1 cellular context compared by ENCODE assay signal in genomic region chr17:2655526-2655925, GRCh38.
TF ChIP-seq lines count a peak whose summit lies in the region.

No MANE protein-coding gene starts in this region.

TF ChIP-seq in GM23338, 12 proteins besides CTCF, POLR2A, EP300 and RAD21:
- TF ChIP-seq ZNF462 (CRISPR knock-in tag; IDR thresholded peaks at IDR 0.05) (no peak), EZH2 (IDR thresholded peaks at IDR 0.05; ENCODE audit: low read depth, unreplicated experiment) (no peak), NANOG (IDR thresholded peaks at IDR 0.05; ENCODE audit: borderline replicate concordance) (no peak), REST (IDR thresholded peaks at IDR 0.05; ENCODE audit: unreplicated experiment) (no peak), ETS1 (IDR thresholded peaks at IDR 0.05) (no peak), CREB1 (CRISPR knock-in tag; IDR thresholded peaks at IDR 0.05; ENCODE audit: low read depth) (no peak), ZNF331 (CRISPR knock-in tag; IDR thresholded peaks at IDR 0.05; ENCODE audit: low read depth) (no peak), POLR2AphosphoS5 (IDR thresholded peaks at IDR 0.05; ENCODE audit: low read depth) (no peak), ZNF114 (CRISPR knock-in tag; IDR thresholded peaks at IDR 0.05) (no peak), JUNB (IDR thresholded peaks at IDR 0.05; ENCODE audit: unreplicated experiment) (no peak), STAT1 (IDR thresholded peaks at IDR 0.05; ENCODE audit: unreplicated experiment) (no peak), EZH2phosphoT487 (IDR thresholded peaks at IDR 0.05; ENCODE audit: unreplicated experiment) (no peak)
